In genomic region chr2:109695290-109695689, GRCh38 we compare ENCODE assay signal across 24 cellular contexts.
A peak's percentile ranks its signal among the peaks of the same experiment; 100 is the strongest.
DNase-seq lines count a peak whose midpoint lies in the region; ATAC-seq and TF ChIP-seq lines count a peak whose summit lies in the region.
"Had no signal": no experiment of that assay in that cellular context is flagged by ENCODE, and none has a peak within 500 bp of the region (broad histone marks: within the 10 kb centered on the region; RNA-seq: fewer than 3 reads in every experiment).

No MANE protein-coding gene starts in this region.

- H3K4me1 Mint-ChIP-seq in Calu3 (ENCODE audit: low read depth, unreplicated experiment) = peaks cover 63% of the 10 kb centered on the region
- peaks cover 43% of the 10 kb centered on the region for H3K4me1 Mint-ChIP-seq in type B pancreatic cell (ENCODE audit: unreplicated experiment)
- H3K4me1 Mint-ChIP-seq: CD8-positive, alpha-beta memory T cell had no signal

- DNase-seq in Calu3 (no peak), posterior vena cava (ENCODE audit: low spot score) (peak; percentile 17), type B pancreatic cell (ENCODE audit: extremely low spot score, unreplicated experiment) (no peak), NCI-H526 treated with DMSO at 0.1 percent for 48 hours (lab: John Stamatoyannopoulos, UW) (no peak), kidney tubule cell (ENCODE audit: low spot score) (no peak)
- DNase-seq: AML-193; C1 segment of cervical spinal cord; CD8-positive, alpha-beta memory T cell; DMS53; GDM1; IMR-90; NCI-H1105; NCI-H146; NCI-H2029; NCI-H2227 treated with DMSO at 0.1 percent for 48 hours; NCI-H510A; NCI-H774 had no signal

- ATAC-seq in HG02763 (IDR thresholded peaks at IDR 0.05; ENCODE audit: unreplicated experiment) = no peak
- ATAC-seq: HCT116, Right ventricle myocardium inferior had no signal

- no peaks in the 10 kb centered on the region for H3K27me3 ChIP-seq in esophagus (ENCODE audit: control insufficient read depth in 1 of 2, insufficient read depth in 2 of 2, low read length in 2 of 2)
- H3K27me3 ChIP-seq: Peyer's patch, SJSA1 had no signal

- H3K4me1 ChIP-seq in esophagus (ENCODE audit: control insufficient read depth in 2 of 2, insufficient read depth in 2 of 2, low read length in 1 of 2) = peaks cover 6 to 8% of the 10 kb centered on the region in 2 donors

- peak overlapping the region; percentile 15 for H3K27ac Mint-ChIP-seq in Calu3 (ENCODE audit: unreplicated experiment)
- H3K27ac Mint-ChIP-seq in type B pancreatic cell = peak overlapping the region; percentile 40

- H3K27me3 Mint-ChIP-seq in Calu3 (ENCODE audit: unreplicated experiment) (no peaks in the 10 kb centered on the region), type B pancreatic cell (no peaks in the 10 kb centered on the region)

- intact Hi-C loops in Calu3 (cut with micrococcal nuclease; ENCODE audit: unreplicated experiment) (loop anchor here (5.0 kb wide), 1 partner anchor 63 kb away; no protein-coding TSS in a partner anchor), posterior vena cava (cut with DNase I) (no loop called here)

- no peaks in the 10 kb centered on the region for H3K36me3 ChIP-seq in esophagus (ENCODE audit: control insufficient read depth in 2 of 2, insufficient read depth in 2 of 2, low read length in 1 of 2)
- H3K36me3 ChIP-seq: Peyer's patch, SJSA1 had no signal

- no peak overlapping the region for H3K4me3 ChIP-seq in esophagus (ENCODE audit: low read depth in 1 of 2, low read length in 2 of 2)
- H3K4me3 ChIP-seq: Peyer's patch, SJSA1 had no signal

- no peak for TF ChIP-seq CTCF in Calu3 (IDR thresholded peaks at IDR 0.05; ENCODE audit: unreplicated experiment)
- no peak for TF ChIP-seq CTCF in type B pancreatic cell (conservative IDR thresholded peaks at IDR 0.05)

- H3K9me3 Mint-ChIP-seq in Calu3 (ENCODE audit: low read depth, unreplicated experiment) (no peaks in the 10 kb centered on the region), type B pancreatic cell (no peaks in the 10 kb centered on the region)
- H3K9me3 Mint-ChIP-seq: CD8-positive, alpha-beta memory T cell had no signal

- H3K27ac ChIP-seq in esophagus (ENCODE audit: low read depth in 2 of 2, low read length in 1 of 2) = peak overlapping the region; percentile 14 to 82
- H3K27ac ChIP-seq: KMS-11, Peyer's patch had no signal

- CTCF ChIA-PET in Calu3 (lab: Charles Lee) = interaction anchor here (1.2 kb wide), 1 partner anchor 8 kb away, joined by 4 read pairs; no protein-coding TSS in a partner anchor

- no TSS peak for BruUV-seq in Calu3 (replicated peaks; lab: Mats Ljungman, UMichigan)

- WGBS in esophagus, 2 donors = 76 to 79% methylated on average over 2 of the region's 2 CpGs

- H3K4me3 Mint-ChIP-seq in Calu3 (ENCODE audit: low read depth, unreplicated experiment) = no peak overlapping the region
- no peak overlapping the region for H3K4me3 Mint-ChIP-seq in type B pancreatic cell
- H3K4me3 Mint-ChIP-seq: CD8-positive, alpha-beta memory T cell had no signal

- peaks cover 14% of the 10 kb centered on the region for H3K36me3 Mint-ChIP-seq in Calu3 (ENCODE audit: insufficient read depth, unreplicated experiment)
- H3K36me3 Mint-ChIP-seq in type B pancreatic cell = no peaks in the 10 kb centered on the region
- H3K36me3 Mint-ChIP-seq: CD8-positive, alpha-beta memory T cell had no signal

- H3K9me3 ChIP-seq in esophagus (ENCODE audit: control insufficient read depth in 2 of 2, insufficient read depth in 1 of 2, low read depth in 1 of 2, low read length in 1 of 2) = no peaks in the 10 kb centered on the region
- H3K9me3 ChIP-seq: Peyer's patch, SJSA1 had no signal
